In the genomic region with DNA sequence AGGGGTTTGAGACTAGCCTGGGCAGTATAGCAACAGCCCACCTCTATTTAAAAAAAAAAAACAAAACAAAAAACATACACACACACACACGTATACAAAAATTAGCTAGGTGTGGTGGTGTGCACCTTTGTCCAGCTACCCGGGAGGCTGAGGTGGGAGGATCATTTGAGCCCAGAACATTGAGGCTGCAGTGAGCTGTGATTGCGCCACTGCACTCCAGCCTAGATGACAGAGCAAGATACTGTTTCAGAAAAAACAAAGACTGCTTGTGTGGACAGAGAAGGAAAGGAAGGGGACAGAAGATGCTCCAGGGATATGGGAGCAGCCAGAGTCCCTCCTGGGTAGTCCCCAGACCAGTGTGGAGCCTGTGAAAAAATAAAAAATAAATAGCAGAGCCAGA, we compare ENCODE assay signal across 1 cellular context.
TF ChIP-seq lines count a peak whose summit lies in the region.

No MANE protein-coding gene starts in this region.

TF ChIP-seq in WTC11, 78 proteins besides CTCF, POLR2A, EP300 and RAD21 (continued from another document):
- TF ChIP-seq, protein P1, sequence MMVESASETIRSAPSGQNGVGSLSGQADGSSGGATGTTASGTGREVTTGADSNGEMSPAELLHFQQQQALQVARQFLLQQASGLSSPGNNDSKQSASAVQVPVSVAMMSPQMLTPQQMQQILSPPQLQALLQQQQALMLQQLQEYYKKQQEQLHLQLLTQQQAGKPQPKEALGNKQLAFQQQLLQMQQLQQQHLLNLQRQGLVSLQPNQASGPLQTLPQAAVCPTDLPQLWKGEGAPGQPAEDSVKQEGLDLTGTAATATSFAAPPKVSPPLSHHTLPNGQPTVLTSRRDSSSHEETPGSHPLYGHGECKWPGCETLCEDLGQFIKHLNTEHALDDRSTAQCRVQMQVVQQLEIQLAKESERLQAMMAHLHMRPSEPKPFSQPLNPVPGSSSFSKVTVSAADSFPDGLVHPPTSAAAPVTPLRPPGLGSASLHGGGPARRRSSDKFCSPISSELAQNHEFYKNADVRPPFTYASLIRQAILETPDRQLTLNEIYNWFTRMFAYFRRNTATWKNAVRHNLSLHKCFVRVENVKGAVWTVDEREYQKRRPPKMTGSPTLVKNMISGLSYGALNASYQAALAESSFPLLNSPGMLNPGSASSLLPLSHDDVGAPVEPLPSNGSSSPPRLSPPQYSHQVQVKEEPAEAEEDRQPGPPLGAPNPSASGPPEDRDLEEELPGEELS (CRISPR knock-in tag; IDR thresholded peaks at IDR 0.05), result no peak
- no peak for TF ChIP-seq ZNF317 (CRISPR knock-in tag; IDR thresholded peaks at IDR 0.05; ENCODE audit: borderline replicate concordance, low read depth)
- no peak for TF ChIP-seq ZNF219 (CRISPR knock-in tag; IDR thresholded peaks at IDR 0.05; ENCODE audit: borderline replicate concordance)
- TF ChIP-seq, protein P2, sequence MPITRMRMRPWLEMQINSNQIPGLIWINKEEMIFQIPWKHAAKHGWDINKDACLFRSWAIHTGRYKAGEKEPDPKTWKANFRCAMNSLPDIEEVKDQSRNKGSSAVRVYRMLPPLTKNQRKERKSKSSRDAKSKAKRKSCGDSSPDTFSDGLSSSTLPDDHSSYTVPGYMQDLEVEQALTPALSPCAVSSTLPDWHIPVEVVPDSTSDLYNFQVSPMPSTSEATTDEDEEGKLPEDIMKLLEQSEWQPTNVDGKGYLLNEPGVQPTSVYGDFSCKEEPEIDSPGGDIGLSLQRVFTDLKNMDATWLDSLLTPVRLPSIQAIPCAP (CRISPR knock-in tag; IDR thresholded peaks at IDR 0.05), result no peak
- TF ChIP-seq ZNF416 (CRISPR knock-in tag; IDR thresholded peaks at IDR 0.05), result no peak
- TF ChIP-seq, protein P3, sequence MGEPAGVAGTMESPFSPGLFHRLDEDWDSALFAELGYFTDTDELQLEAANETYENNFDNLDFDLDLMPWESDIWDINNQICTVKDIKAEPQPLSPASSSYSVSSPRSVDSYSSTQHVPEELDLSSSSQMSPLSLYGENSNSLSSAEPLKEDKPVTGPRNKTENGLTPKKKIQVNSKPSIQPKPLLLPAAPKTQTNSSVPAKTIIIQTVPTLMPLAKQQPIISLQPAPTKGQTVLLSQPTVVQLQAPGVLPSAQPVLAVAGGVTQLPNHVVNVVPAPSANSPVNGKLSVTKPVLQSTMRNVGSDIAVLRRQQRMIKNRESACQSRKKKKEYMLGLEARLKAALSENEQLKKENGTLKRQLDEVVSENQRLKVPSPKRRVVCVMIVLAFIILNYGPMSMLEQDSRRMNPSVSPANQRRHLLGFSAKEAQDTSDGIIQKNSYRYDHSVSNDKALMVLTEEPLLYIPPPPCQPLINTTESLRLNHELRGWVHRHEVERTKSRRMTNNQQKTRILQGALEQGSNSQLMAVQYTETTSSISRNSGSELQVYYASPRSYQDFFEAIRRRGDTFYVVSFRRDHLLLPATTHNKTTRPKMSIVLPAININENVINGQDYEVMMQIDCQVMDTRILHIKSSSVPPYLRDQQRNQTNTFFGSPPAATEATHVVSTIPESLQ (CRISPR knock-in tag; IDR thresholded peaks at IDR 0.05), result no peak
TF ChIP-seq in WTC11: peak in this region for 0.
